8 cellular contexts compared by ENCODE assay signal in the genomic region with DNA sequence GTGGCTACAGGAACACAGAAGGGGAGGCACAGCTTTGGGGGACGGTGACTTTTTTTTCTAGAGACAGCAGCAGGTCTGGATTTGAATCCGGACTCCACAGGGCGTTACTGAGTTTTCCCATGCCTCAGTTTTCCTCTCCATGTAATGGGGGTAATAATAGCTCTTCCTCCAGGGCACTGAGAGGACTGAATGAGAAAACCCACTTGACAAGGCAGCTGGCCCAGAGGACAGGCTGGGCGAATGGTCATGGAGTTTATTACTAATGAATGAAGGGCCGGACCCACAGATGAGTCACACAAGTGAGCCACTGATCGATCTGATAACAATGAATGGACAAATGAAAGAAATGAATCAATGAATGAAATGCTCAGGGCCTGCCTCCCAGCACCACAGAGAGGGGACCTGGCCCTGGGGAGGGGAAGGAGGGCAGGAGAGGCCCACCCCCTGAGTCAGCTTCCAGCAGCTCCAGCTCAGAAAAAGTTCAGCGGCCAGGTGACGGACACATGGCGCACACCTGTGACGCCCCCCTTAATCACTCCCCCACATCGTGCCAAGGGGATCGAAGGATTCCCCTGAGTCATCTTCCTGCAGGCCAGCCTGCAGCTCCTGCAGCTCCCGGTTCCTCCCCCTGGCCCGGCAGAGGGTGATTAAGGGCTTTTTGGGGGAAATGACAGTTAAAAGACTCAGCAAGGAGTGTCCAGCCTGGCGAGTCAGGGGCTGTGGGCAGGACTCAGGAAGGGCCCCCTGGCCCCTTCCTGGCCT. TPM values are rescaled to one million over a fixed set of nuclear protein-coding genes. Genes with fewer than 3 reads are reported as not detected.
DNase-seq lines count a peak whose midpoint lies in the region; ATAC-seq, FAIRE-seq and TF ChIP-seq lines count a peak whose summit lies in the region.

No MANE protein-coding gene starts in this region.

- TF ChIP-seq POLR2A in HepG2 (IDR thresholded peaks at IDR 0.05; ENCODE audit: insufficient read depth in 1 of 2, low read depth in 2 of 2, low read length in 2 of 2), result no peak

- no peak overlapping the region for H2AFZ ChIP-seq in HepG2 (ENCODE audit: low read length)

- H3K9ac ChIP-seq in HUES64 (ENCODE audit: low read depth, low read length) (peak overlapping the region; percentile 57; the same call in 1 of the 2 replicates), HepG2 (ENCODE audit: insufficient read depth, low read depth, low read length) (no peak overlapping the region)

- peak overlapping the region; percentile 38 for H3K4me2 ChIP-seq in HepG2 (ENCODE audit: low read depth, low read length)

- H3K9me3 ChIP-seq in HUES64 (ENCODE audit: insufficient read depth, low read depth, low read length) (no peaks in the 10 kb centered on the region), HepG2 (ENCODE audit: low read length) (no peaks in the 10 kb centered on the region)

- TF ChIP-seq EP300 in HepG2 (IDR thresholded peaks at IDR 0.05; ENCODE audit: low read depth in 2 of 2, low read length in 2 of 2) (no peak), HepG2 (CRISPR knock-in tag; IDR thresholded peaks at IDR 0.05; ENCODE audit: borderline replicate concordance) (no peak)

- no peaks in the 10 kb centered on the region for H3K79me2 ChIP-seq in HepG2 (ENCODE audit: insufficient read depth, low read length)

- WGBS in HUES64, result 54% methylated on average over 15 of the region's 15 CpGs
- 15% methylated on average over 15 of the region's 15 CpGs for whole genome bisulfite sequencing in HepG2 (ENCODE audit: low lambda C conversion rate)

- H3K36me3 ChIP-seq in HUES64 (ENCODE audit: insufficient read depth, low read length) (no peaks in the 10 kb centered on the region), HepG2 (replicated peaks in 1 of 2; ENCODE audit: control insufficient read depth in 1 of 2, insufficient read depth in 2 of 2, low read length in 2 of 2) (no peaks in the 10 kb centered on the region)

- peak overlapping the region; percentile 22 for H3K27ac Mint-ChIP-seq in activated T-helper 2 cell treated with anti-CD3 and anti-CD28 coated beads, Interferon-gamma antibody, Interleukin-2, Interleukin-4, amounts not matched to agents 10 μg/mL and 5 μg/mL and 100 μg/mL, durations not matched to agents 14 hours and 24 hours and 36 hours

- no peaks in the 10 kb centered on the region for H3K9me3 Mint-ChIP-seq in activated T-helper 2 cell treated with anti-CD3 and anti-CD28 coated beads, Interferon-gamma antibody, Interleukin-2, Interleukin-4, amounts not matched to agents 10 μg/mL and 5 μg/mL and 100 μg/mL, durations not matched to agents 14 hours and 24 hours and 36 hours

- H3K4me3 Mint-ChIP-seq in activated T-helper 2 cell treated with anti-CD3 and anti-CD28 coated beads, Interferon-gamma antibody, Interleukin-2, Interleukin-4, amounts not matched to agents 10 μg/mL and 5 μg/mL and 100 μg/mL, durations not matched to agents 14 hours and 24 hours and 36 hours (ENCODE audit: low read depth), result no peak overlapping the region

- DNase-seq in COLO829 (ENCODE audit: low spot score) (peak; percentile 57), HepG2 (ENCODE audit: low spot score) (peak; percentile 67), anterior cingulate cortex (lab: John Stamatoyannopoulos, UW) (no peak), amygdala (lab: John Stamatoyannopoulos, UW) (no peak), NCI-H187 treated with DMSO at 0.1 percent for 48 hours (lab: John Stamatoyannopoulos, UW) (no peak)
- DNase-seq in activated T-helper 2 cell treated with anti-CD3 and anti-CD28 coated beads, Interferon-gamma antibody, Interleukin-2, Interleukin-4, amounts not matched to agents 10 μg/mL and 5 μg/mL and 100 μg/mL, durations not matched to agents 14 hours and 24 hours and 36 hours (ENCODE audit: low spot score), result no peak

- no peak for TF ChIP-seq CTCF in HepG2 (CRISPR knock-in tag; IDR thresholded peaks at IDR 0.05)

- H4K20me1 ChIP-seq in HepG2 (ENCODE audit: insufficient read depth, low read length), result no peaks in the 10 kb centered on the region

- POLR2A ChIA-PET in HepG2 (lab: Yijun Ruan, JAX), result interaction anchor here (1.6 kb wide), 1 partner anchor 50 kb away, joined by 3 read pairs; no protein-coding TSS in a partner anchor

- intact Hi-C loops in activated T-helper 2 cell treated with anti-CD3 and anti-CD28 coated beads, Interferon-gamma antibody, Interleukin-2, Interleukin-4, amounts not matched to agents 10 μg/mL and 5 μg/mL and 100 μg/mL, durations not matched to agents 14 hours and 24 hours and 36 hours (cut with micrococcal nuclease), result no loop called here
- intact Hi-C loops in HepG2 (cut with micrococcal nuclease; ENCODE audit: unreplicated experiment), result no loop called here

- no peak for TF ChIP-seq RAD21 in HepG2 (CRISPR knock-in tag; IDR thresholded peaks at IDR 0.05)

- ATAC-seq in HepG2 (peak; percentile 7; the same call in 2 of the 3 replicates), GM19463 (IDR thresholded peaks at IDR 0.05; ENCODE audit: unreplicated experiment) (no peak)

- CTCF ChIA-PET in HepG2 (lab: Yijun Ruan, JAX; ENCODE audit: low intra/inter-chr PET ratio, low total read pairs), result no interaction called here

- H3K4me3 ChIP-seq in HUES64 (ENCODE audit: low read length) (no peak overlapping the region), HepG2 (replicated peaks in 1 of 3; ENCODE audit: insufficient read depth in 1 of 3, low read depth in 2 of 3, low read length in 3 of 3) (peak overlapping the region in 1 of 3 experiments; percentile 26; a peak in 1 of 6 replicates)

- BruUV-seq in HepG2 (replicated peaks; lab: Mats Ljungman, UMichigan), result no TSS peak

- peaks cover 6% of the 10 kb centered on the region for H3K36me3 Mint-ChIP-seq in activated T-helper 2 cell treated with anti-CD3 and anti-CD28 coated beads, Interferon-gamma antibody, Interleukin-2, Interleukin-4, amounts not matched to agents 10 μg/mL and 5 μg/mL and 100 μg/mL, durations not matched to agents 14 hours and 24 hours and 36 hours (ENCODE audit: low read depth)

- H3K4me1 Mint-ChIP-seq in activated T-helper 2 cell treated with anti-CD3 and anti-CD28 coated beads, Interferon-gamma antibody, Interleukin-2, Interleukin-4, amounts not matched to agents 10 μg/mL and 5 μg/mL and 100 μg/mL, durations not matched to agents 14 hours and 24 hours and 36 hours (ENCODE audit: low read depth), result peaks cover 58% of the 10 kb centered on the region

- FAIRE-seq in HepG2 (lab: Jason Lieb, UNC), result no peak

- H3K27me3 Mint-ChIP-seq in activated T-helper 2 cell treated with anti-CD3 and anti-CD28 coated beads, Interferon-gamma antibody, Interleukin-2, Interleukin-4, amounts not matched to agents 10 μg/mL and 5 μg/mL and 100 μg/mL, durations not matched to agents 14 hours and 24 hours and 36 hours (ENCODE audit: low read depth), result no peaks in the 10 kb centered on the region

- in situ Hi-C loops in HepG2 (cut with HindIII; ENCODE audit: extremely low pct_ligation_motif_present, low pct_unique_long_range_greater_than_20kb), result no loop called here

- H3K27ac ChIP-seq in HUES64 (ENCODE audit: low read depth, low read length), result peak overlapping the region; percentile 61
- no peak overlapping the region for H3K27ac ChIP-seq in HepG2 (ENCODE audit: extremely low read length, insufficient read depth, low read length)

- no peaks in the 10 kb centered on the region for H3K27me3 ChIP-seq in HUES64 (ENCODE audit: insufficient read depth, low read length)
- H3K27me3 ChIP-seq in HepG2 (ENCODE audit: control insufficient read depth in 1 of 2, insufficient read depth in 2 of 2, low read length in 2 of 2), result peaks cover 11 to 64% of the 10 kb centered on the region in 2 experiments

- peaks cover 28% of the 10 kb centered on the region for H3K4me1 ChIP-seq in HUES64 (ENCODE audit: insufficient read depth, low read length)
- H3K4me1 ChIP-seq in HepG2 (ENCODE audit: insufficient read depth, low read length), result peaks cover 55% of the 10 kb centered on the region

TF ChIP-seq in HepG2, 621 proteins besides CTCF, POLR2A, EP300 and RAD21 (continues in another document):
- TF ChIP-seq ZNF761 (CRISPR knock-in tag; conservative IDR thresholded peaks at IDR 0.05), result 0 out of 2 replicates have a peak, but pooled peaks have one; percentile 38
- TF ChIP-seq KAT2B (IDR thresholded peaks at IDR 0.05; ENCODE audit: borderline replicate concordance, low read depth, low read length), result peak; percentile 80

RNA-seq across cellular contexts. Expression of gene SOCS1, which starts 54.3 kb away (rescaled TPM):
- 28.3 TPM for polyA plus RNA-seq in HUES64 (2013, experiment 1 of 2)
- 28.0 TPM for polyA plus RNA-seq in HUES64 (2013, experiment 2 of 2)
- total RNA-seq in activated T-helper 2 cell treated with anti-CD3 and anti-CD28 coated beads, Interferon-gamma antibody, Interleukin-2, Interleukin-4, amounts not matched to agents 10 μg/mL and 5 μg/mL and 100 μg/mL, durations not matched to agents 14 hours and 24 hours and 36 hours, result 217 and 219 TPM in 2 replicates
- total RNA-seq in HepG2 (2016; rRNA removed; fragmentation: Illumina TruSeq; extraction: Trizol), result 3.3 and 5.3 TPM in 2 replicates
- total RNA-seq in HepG2 (2016; cell fraction: cytosol; rRNA removed; fragmentation: Illumina TruSeq; extraction: Trizol; ENCODE audit: low read depth), result 5.4 and 8.1 TPM in 2 replicates
- total RNA-seq in HepG2 (2016; cell fraction: insoluble cytoplasmic fraction; rRNA removed; fragmentation: Illumina TruSeq; extraction: Trizol), result 2.8 and 4.2 TPM in 2 replicates
- total RNA-seq in HepG2 (2016; cell fraction: membrane; rRNA removed; fragmentation: Illumina TruSeq; extraction: Trizol), result 9.1 and 10.9 TPM in 2 replicates
- total RNA-seq in HepG2 (2016; cell fraction: nucleus; rRNA removed; fragmentation: Illumina TruSeq; extraction: Trizol), result 5.6 and 5.7 TPM in 2 replicates
- 6.3 and 9.4 TPM in 2 replicates for polyA plus RNA-seq in HepG2 (2011; rRNA removed)
- 5.3 and 8.4 TPM in 2 replicates for polyA plus RNA-seq in HepG2 (2011; cell fraction: cytosol; rRNA removed)
- 30.3 and 31.6 TPM in 2 replicates for polyA plus RNA-seq in HepG2 (2011; cell fraction: nucleus; rRNA removed)
- polyA plus RNA-seq in HepG2 (2012), result 6.5 and 7.4 TPM in 2 replicates
- 5.5 and 7.8 TPM in 2 replicates for polyA plus RNA-seq in HepG2 (2016; cell fraction: cytosol; fragmentation: Illumina TruSeq; extraction: Trizol; ENCODE audit: low read depth)
- 5.2 and 6.3 TPM in 2 replicates for polyA plus RNA-seq in HepG2 (2016; cell fraction: insoluble cytoplasmic fraction; fragmentation: Illumina TruSeq; extraction: Trizol; ENCODE audit: low read depth)
- 7.1 and 9.9 TPM in 2 replicates for polyA plus RNA-seq in HepG2 (2016; cell fraction: membrane; fragmentation: Illumina TruSeq; extraction: Trizol; ENCODE audit: low read depth)
- 8.1 and 8.6 TPM in 2 replicates for polyA plus RNA-seq in HepG2 (2016; cell fraction: nucleus; fragmentation: Illumina TruSeq; extraction: Trizol; ENCODE audit: insufficient read depth, low read depth)
- polyA minus RNA-seq in HepG2 (2011; rRNA and poly(A)+ RNA removed; ENCODE audit: low replicate concordance), result 3.9 and 31.0 TPM in 2 replicates
- 12.0 and 14.0 TPM in 2 replicates for polyA minus RNA-seq in HepG2 (2011; cell fraction: cytosol; rRNA and poly(A)+ RNA removed)
- polyA minus RNA-seq in HepG2 (2011; cell fraction: nucleus; rRNA and poly(A)+ RNA removed), result 44.8 and 46.1 TPM in 2 replicates

Comparison
In these comparisons a context has a peak if more than half of its experiments do, and no peak if none do; other contexts are left out.
1. DNase-seq: peak in COLO829 (single experiment) and HepG2 (single experiment); none in activated T-helper 2 cell treated with anti-CD3 and anti-CD28 coated beads, Interferon-gamma antibody, Interleukin-2, Interleukin-4, amounts not matched to agents 10 μg/mL and 5 μg/mL and 100 μg/mL, durations not matched to agents 14 hours and 24 hours and 36 hours (single experiment), anterior cingulate cortex (0 of 58), amygdala (0 of 56) and NCI-H187 treated with DMSO at 0.1 percent for 48 hours (single experiment).
2. RNA of gene SOCS1, which starts 54.3 kb away (total RNA-seq): 217 to 219 TPM in activated T-helper 2 cell treated with anti-CD3 and anti-CD28 coated beads, Interferon-gamma antibody, Interleukin-2, Interleukin-4, amounts not matched to agents 10 μg/mL and 5 μg/mL and 100 μg/mL, durations not matched to agents 14 hours and 24 hours and 36 hours; 2.8 to 10.9 TPM in HepG2; every median in the first group is over 10 times any median in the second.